Comparison of ENCODE assay signal across 28 cellular contexts in genomic region chr7:55161154-55161687, GRCh38.
"Had no signal": no experiment of that assay in that cellular context is flagged by ENCODE, and none has a peak within 500 bp of the region (broad histone marks: within the 10 kb centered on the region; RNA-seq: fewer than 3 reads in every experiment).

No MANE protein-coding gene starts in this region.

- DNase-seq: activated CD4-positive, alpha-beta T cell treated with anti-CD3 and anti-CD28 coated beads for 36 hours; activated CD4-positive, CD25-positive, alpha-beta regulatory T cell; activated CD8-positive, alpha-beta memory T cell treated with anti-CD3 and anti-CD28 coated beads, Interleukin-2, amount 10 ng/mL, durations not matched to agents 7 days and 5 days; activated CD8-positive, alpha-beta T cell treated with anti-CD3 and anti-CD28 coated beads, Interleukin-2, amount 10 ng/mL, durations not matched to agents 7 days and 5 days; activated naive CD4-positive, alpha-beta T cell treated with Interleukin-2 at 50 U/mL for 16 hours; activated naive CD8-positive, alpha-beta T cell treated with anti-CD3 and anti-CD28 coated beads for 36 hours; activated T-cell treated with anti-CD3 and anti-CD28 coated beads, Interleukin-2, amount 50 U/mL, for 48 hours; adrenal gland; aorta; cortex of kidney; glutamatergic neuron; left cardiac atrium; midbrain; naive thymus-derived CD4-positive, alpha-beta T cell; retina; sigmoid colon; small intestine; stimulated activated CD4-positive, alpha-beta T cell treated with anti-CD3 and anti-CD28 coated beads, Interleukin-1b, Interleukin-23, amount 100 ng/mL, for 48 hours; stimulated activated CD4-positive, alpha-beta T cell treated with anti-CD3 and anti-CD28 coated beads, Interleukin-4, amount 100 ng/mL, for 4 hours; stimulated activated CD8-positive, alpha-beta memory T cell treated with anti-CD3 and anti-CD28 coated beads, Interleukin-4, amount 100 ng/mL, for 48 hours; stimulated activated naive CD4-positive, alpha-beta T cell; T-helper 1 cell; testis; transverse colon had no signal

- H3K79me2 ChIP-seq: hepatocyte had no signal

- H3K9me3 ChIP-seq: adrenal gland, esophagus muscularis mucosa, pancreas, prostate gland, sigmoid colon, testis, transverse colon had no signal

- H3K27ac ChIP-seq: adrenal gland, esophagus muscularis mucosa, hepatocyte, pancreas, prostate gland, sigmoid colon, testis, transverse colon had no signal

- H3K27me3 ChIP-seq: adrenal gland, esophagus muscularis mucosa, hepatocyte, pancreas, sigmoid colon, testis, transverse colon had no signal

- H2AFZ ChIP-seq: hepatocyte had no signal

- H3K36me3 ChIP-seq: prostate gland had no signal

- H3K4me2 ChIP-seq: hepatocyte had no signal

- H3K4me3 ChIP-seq: adrenal gland, esophagus muscularis mucosa, hepatocyte, pancreas, prostate gland, sigmoid colon, testis, transverse colon had no signal

- H3K4me1 ChIP-seq: adrenal gland, pancreas, prostate gland, sigmoid colon, transverse colon had no signal

- ATAC-seq: activated CD4-positive, alpha-beta T cell treated with anti-CD3 and anti-CD28 coated beads for 36 hours; activated CD8-positive, alpha-beta memory T cell treated with anti-CD3 and anti-CD28 coated beads, Interleukin-2, amount 10 ng/mL, durations not matched to agents 7 days and 5 days; activated CD8-positive, alpha-beta T cell treated with anti-CD3 and anti-CD28 coated beads, Interleukin-2, amount 10 ng/mL, durations not matched to agents 7 days and 5 days; naive thymus-derived CD4-positive, alpha-beta T cell; pancreas had no signal
